In genomic region chr7:150388709-150389531, GRCh38 we compare ENCODE assay signal across 1 cellular context.
TF ChIP-seq lines count a peak whose summit lies in the region.

No MANE protein-coding gene starts in this region.

TF ChIP-seq in HepG2, 621 proteins besides CTCF, POLR2A, EP300 and RAD21 (continued from another document):
- TF ChIP-seq CSRNP1 (CRISPR knock-in tag; IDR thresholded peaks at IDR 0.05) = peak; percentile 75; the same call in 1 of the 2 replicates
- peak; percentile 79; the same call in 1 of the 2 replicates for TF ChIP-seq TFAP4 (IDR thresholded peaks at IDR 0.05; ENCODE audit: borderline replicate concordance, low read depth)
- no peak for TF ChIP-seq LCORL (IDR thresholded peaks at IDR 0.05)
- peak; percentile 96 for TF ChIP-seq LCORL (CRISPR knock-in tag; IDR thresholded peaks at IDR 0.05)
- peak; percentile 87 for TF ChIP-seq ZBTB7B (CRISPR knock-in tag; IDR thresholded peaks at IDR 0.05)
- TF ChIP-seq ZNF292 (CRISPR knock-in tag; IDR thresholded peaks at IDR 0.05; ENCODE audit: borderline replicate concordance, low read depth) = peak; percentile 80; the same call in 1 of the 2 replicates
- no peak for TF ChIP-seq HCFC1 (IDR thresholded peaks at IDR 0.05; ENCODE audit: low read depth, low read length)
- no peak for TF ChIP-seq TAF15 (IDR thresholded peaks at IDR 0.05; ENCODE audit: low read depth, low read length, poor library complexity, severe bottlenecking)
- TF ChIP-seq EZH2 (conservative IDR thresholded peaks at IDR 0.05; ENCODE audit: low read depth, low read length) = no peak
- TF ChIP-seq ZNF598 (CRISPR knock-in tag; IDR thresholded peaks at IDR 0.05; ENCODE audit: borderline replicate concordance) = 0 out of 2 replicates have a peak, but pooled peaks have one; percentile 36
- peak; percentile 85 for TF ChIP-seq KAT8 (CRISPR knock-in tag; IDR thresholded peaks at IDR 0.05)
- TF ChIP-seq SRF (IDR thresholded peaks at IDR 0.05; ENCODE audit: low read depth, low read length) = no peak
- TF ChIP-seq ZNF597 (CRISPR knock-in tag; IDR thresholded peaks at IDR 0.05) = no peak
